23 cellular contexts compared by ENCODE assay signal in genomic region chr1:28046716-28047115, GRCh38.
"Had no signal": no experiment of that assay in that cellular context is flagged by ENCODE, and none has a peak within 500 bp of the region (broad histone marks: within the 10 kb centered on the region; RNA-seq: fewer than 3 reads in every experiment).

No MANE protein-coding gene starts in this region.

- H3K9ac ChIP-seq: parathyroid adenoma had no signal

- H3K4me1 Mint-ChIP-seq: stimulated activated memory B cell treated with anti-CD40 and anti-IgM and Interleukin-4, amounts not matched to agents 10 μg/mL and 1 μg/mL and 100 μg/mL, for 72 hours had no signal

- H3K4me3 Mint-ChIP-seq: immature natural killer cell; natural killer cell treated with Interleukin-12 subunit alpha and Interleukin-12 subunit beta and Interleukin-15 and Interleukin-18, amount 100 ng/mL, for 72 hours; stimulated activated memory B cell treated with anti-CD40 and anti-IgM and Interleukin-4, amounts not matched to agents 10 μg/mL and 1 μg/mL and 100 μg/mL, for 72 hours; type B pancreatic cell had no signal

- H3K79me2 ChIP-seq: parathyroid adenoma had no signal

- H3K27ac ChIP-seq: coronary artery, esophagus squamous epithelium, gastroesophageal sphincter, left ventricle myocardium inferior, parathyroid adenoma, prostate gland, right lobe of liver, stomach had no signal

- H3K4me1 ChIP-seq: esophagus squamous epithelium, gastroesophageal sphincter, left ventricle myocardium inferior, parathyroid adenoma, prostate gland, stomach had no signal

- H3K4me3 ChIP-seq: coronary artery, esophagus squamous epithelium, gastroesophageal sphincter, left ventricle myocardium inferior, lung, prostate gland, right lobe of liver, stomach had no signal

- H3K9me3 ChIP-seq: esophagus squamous epithelium, gastroesophageal sphincter, left ventricle myocardium inferior, prostate gland, right lobe of liver, stomach had no signal

- H2AFZ ChIP-seq: parathyroid adenoma had no signal

- H3K27ac Mint-ChIP-seq: stimulated activated memory B cell treated with anti-CD40 and anti-IgM and Interleukin-4, amounts not matched to agents 10 μg/mL and 1 μg/mL and 100 μg/mL, for 72 hours; type B pancreatic cell had no signal

- H3K27me3 Mint-ChIP-seq: natural killer cell treated with Interleukin-12 subunit alpha and Interleukin-12 subunit beta and Interleukin-15 and Interleukin-18, amount 100 ng/mL, for 72 hours; stimulated activated memory B cell treated with anti-CD40 and anti-IgM and Interleukin-4, amounts not matched to agents 10 μg/mL and 1 μg/mL and 100 μg/mL, for 72 hours; type B pancreatic cell had no signal

- ATAC-seq: gastroesophageal sphincter; left cardiac atrium; natural killer cell treated with Interleukin-12 subunit alpha and Interleukin-12 subunit beta and Interleukin-15 and Interleukin-18, amount 100 ng/mL, for 72 hours; right lobe of liver; stimulated activated memory B cell treated with anti-CD40 and anti-IgM and Interleukin-4, amounts not matched to agents 10 μg/mL and 1 μg/mL and 100 μg/mL, for 72 hours had no signal

- FAIRE-seq: kidney, urothelium cell line had no signal

- H3K9me3 Mint-ChIP-seq: immature natural killer cell; natural killer cell treated with Interleukin-12 subunit alpha and Interleukin-12 subunit beta and Interleukin-15 and Interleukin-18, amount 100 ng/mL, for 72 hours; stimulated activated memory B cell treated with anti-CD40 and anti-IgM and Interleukin-4, amounts not matched to agents 10 μg/mL and 1 μg/mL and 100 μg/mL, for 72 hours; type B pancreatic cell had no signal

- H3K27me3 ChIP-seq: esophagus squamous epithelium, gastroesophageal sphincter, right lobe of liver, stomach had no signal

- DNase-seq: effector CD4-positive, alpha-beta T cell; esophagus squamous epithelium; foreskin fibroblast; immature natural killer cell; kidney; left cardiac atrium; left ventricle myocardium inferior; mesenchymal stem cell; midbrain; right lobe of liver; stimulated activated CD4-positive, alpha-beta T cell treated with anti-CD3 and anti-CD28 coated beads, Interleukin-4, amount 100 ng/mL, for 1 hour; stimulated activated CD8-positive, alpha-beta memory T cell treated with anti-CD3 and anti-CD28 coated beads, Interleukin-4, amount 100 ng/mL, for 48 hours; stomach; substantia nigra had no signal

- H3K36me3 ChIP-seq: prostate gland had no signal
